In genomic region chr3:30658328-30659052, GRCh38 we compare ENCODE assay signal across 8 cellular contexts. TPM values are rescaled to one million over a fixed set of nuclear protein-coding genes. Genes with fewer than 3 reads are reported as not detected.
DNase-seq lines count a peak whose midpoint lies in the region; ATAC-seq and TF ChIP-seq lines count a peak whose summit lies in the region.

No MANE protein-coding gene starts in this region.

- H3K27ac ChIP-seq in RWPE2 (ENCODE audit: poor library complexity, severe bottlenecking), result peak overlapping the region; percentile 100
- peak overlapping the region; percentile 48 to 76 for H3K27ac ChIP-seq in breast epithelium
- H3K27ac ChIP-seq in tibial artery, result peak overlapping the region; percentile 60 to 74

- intact Hi-C loops in breast epithelium (cut with DNase I; ENCODE audit: low total_unique reads) (no loop called here), tibial artery (cut with DNase I; ENCODE audit: low total_unique reads) (no loop called here)

- no peaks in the 10 kb centered on the region for H3K9me3 ChIP-seq in RWPE2 (ENCODE audit: severe bottlenecking)
- no peaks in the 10 kb centered on the region for H3K9me3 ChIP-seq in breast epithelium
- no peaks in the 10 kb centered on the region for H3K9me3 ChIP-seq in tibial artery

- H3K4me3 ChIP-seq in RWPE2 (ENCODE audit: severe bottlenecking), result no peak overlapping the region
- H3K4me3 ChIP-seq in breast epithelium, result no peak overlapping the region
- H3K4me3 ChIP-seq in tibial artery, result no peak overlapping the region

- peaks cover 94% of the 10 kb centered on the region for H3K36me3 ChIP-seq in RWPE2 (ENCODE audit: low read depth)
- H3K36me3 ChIP-seq in breast epithelium, result no peaks in the 10 kb centered on the region
- peaks cover 37 to 56% (median 45%) of the 10 kb centered on the region in 3 donors for H3K36me3 ChIP-seq in tibial artery

- H3K27me3 ChIP-seq in RWPE2 (ENCODE audit: insufficient read depth, poor library complexity, severe bottlenecking), result no peaks in the 10 kb centered on the region
- H3K27me3 ChIP-seq in breast epithelium, result no peaks in the 10 kb centered on the region
- no peaks in the 10 kb centered on the region for H3K27me3 ChIP-seq in tibial artery

- TF ChIP-seq CTCF in RWPE2 (IDR thresholded peaks at IDR 0.05; ENCODE audit: poor library complexity, severe bottlenecking) (no peak), breast epithelium (IDR thresholded peaks at IDR 0.05) (no peak), tibial artery (IDR thresholded peaks at IDR 0.05) (no peak)

- no peak for TF ChIP-seq POLR2A in breast epithelium (IDR thresholded peaks at IDR 0.05)

- ATAC-seq in GM19043 (IDR thresholded peaks at IDR 0.05; ENCODE audit: low read depth, unreplicated experiment), result peak; percentile 75
- ATAC-seq in HG03159 (IDR thresholded peaks at IDR 0.05; ENCODE audit: unreplicated experiment), result peak; percentile 85
- ATAC-seq in RWPE2 (ENCODE audit: low read depth), result peak; percentile 43; the same call in 2 of the 3 replicates
- peak; percentile 53 for ATAC-seq in left lobe of liver

- DNase-seq in A172 (ENCODE audit: low spot score) (peak; percentile 51), RWPE2 (ENCODE audit: low spot score) (no peak), breast epithelium (ENCODE audit: low spot score in 2 of 2) (no peak), left lobe of liver (ENCODE audit: low spot score) (no peak), tibial artery (no peak), UCSD-AML1 (lab: John Stamatoyannopoulos, UW; ENCODE audit: unreplicated experiment) (no peak)

- H3K4me1 ChIP-seq in RWPE2 (ENCODE audit: insufficient read depth, poor library complexity, severe bottlenecking) (peaks cover 62% of the 10 kb centered on the region), breast epithelium (peaks cover 14% of the 10 kb centered on the region in 2 donors), tibial artery (peaks cover 0 to 95% (median 57%) of the 10 kb centered on the region in 4 donors)

RNA-seq across cellular contexts. Expression of gene TGFBR2, which starts 52.1 kb away (rescaled TPM):
- 16.6 and 16.9 TPM in 2 replicates for total RNA-seq in A172 (2014; rRNA removed; shearing (Covaris generic))
- 100 to 1,000 TPM; 205 to 281 (median 243) TPM for total RNA-seq in breast epithelium
- 26.9 TPM for total RNA-seq in left lobe of liver
